ENCODE assay signal across 7 cellular contexts in genomic region chr22:28019881-28020861, GRCh38.
DNase-seq lines count a peak whose midpoint lies in the region; ATAC-seq and TF ChIP-seq lines count a peak whose summit lies in the region.

No MANE protein-coding gene starts in this region.

- intact Hi-C loops in ascending aorta (cut with DNase I): loop anchor here (1.0 to 10.0 kb wide), 2 partner anchors 425 to 574 kb away; no protein-coding TSS in a partner anchor
- intact Hi-C loops in sciatic nerve (cut with DNase I): no loop called here

- peak; percentile 86 for ATAC-seq in sciatic nerve
- no peak for ATAC-seq in GM19467 (IDR thresholded peaks at IDR 0.05; ENCODE audit: unreplicated experiment)

- H3K27ac ChIP-seq in ascending aorta: no peak overlapping the region

- H3K9me3 ChIP-seq in ascending aorta: no peaks in the 10 kb centered on the region

- H3K4me1 ChIP-seq in ascending aorta: no peaks in the 10 kb centered on the region

- DNase-seq in Kasumi-1 (lab: John Stamatoyannopoulos, UW) (peak; percentile 39 to 59), T-helper 22 cell (ENCODE audit: low read depth) (peak; percentile 7), ascending aorta (ENCODE audit: low spot score in 2 of 2) (peak in 1 of 2 donors; percentile 81), hippocampal formation (lab: John Stamatoyannopoulos, UW) (peak; percentile 35 to 56), sciatic nerve (ENCODE audit: low spot score) (peak; percentile 87)

- H3K36me3 ChIP-seq in ascending aorta: peaks cover 0 to 3% of the 10 kb centered on the region in 2 donors

- no peaks in the 10 kb centered on the region for H3K27me3 ChIP-seq in ascending aorta

- TF ChIP-seq CTCF in GM12872 (IDR thresholded peaks at IDR 0.05; ENCODE audit: insufficient read depth, low read depth, low read length) (peak; percentile 97), ascending aorta (IDR thresholded peaks at IDR 0.05) (peak; percentile 78 to 95 (median 92))

- no peak overlapping the region for H3K4me3 ChIP-seq in ascending aorta
